ENCODE assay signal across 10 cellular contexts in the genomic region with DNA sequence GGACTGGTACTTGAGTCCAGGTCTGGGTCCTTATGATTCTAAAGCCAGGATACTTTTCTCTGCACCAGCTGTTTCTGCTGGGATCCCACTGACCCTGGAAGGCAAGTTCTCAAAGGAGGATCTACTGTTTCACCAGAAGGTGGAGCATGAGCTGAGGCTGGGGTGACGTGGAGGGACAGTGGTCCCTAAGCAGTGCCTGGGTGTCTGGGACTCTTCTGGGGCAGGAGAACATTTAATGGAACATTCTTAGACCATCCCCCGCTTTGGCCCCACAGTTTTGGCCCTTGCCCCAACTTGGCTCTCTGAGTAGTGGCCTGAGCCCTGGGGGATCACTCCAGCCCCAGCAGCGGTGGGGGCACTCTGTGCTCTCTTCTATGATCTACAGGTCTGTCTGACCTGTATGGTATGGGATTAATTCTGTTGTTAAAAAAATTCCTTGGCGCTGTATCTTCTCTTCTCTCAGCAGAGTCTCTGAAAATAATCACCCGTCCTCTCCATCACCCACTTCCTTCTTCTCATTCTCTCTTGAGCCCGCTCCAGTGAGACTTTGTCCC.
A peak's percentile ranks its signal among the peaks of the same experiment; 100 is the strongest.
DNase-seq lines count a peak whose midpoint lies in the region; ATAC-seq, FAIRE-seq and TF ChIP-seq lines count a peak whose summit lies in the region.
"Had no signal": no experiment of that assay in that cellular context is flagged by ENCODE, and none has a peak within 500 bp of the region (broad histone marks: within the 10 kb centered on the region; RNA-seq: fewer than 3 reads in every experiment).

No MANE protein-coding gene starts in this region.

- BruUV-seq in A673 (replicated peaks; lab: Mats Ljungman, UMichigan) (no TSS peak), endothelial cell of umbilical vein (replicated peaks; lab: Mats Ljungman, UMichigan) (no TSS peak)

- H3K27me3 ChIP-seq in A673 (replicated peaks; ENCODE audit: insufficient read depth, low read depth, low read length, poor library complexity) (peaks cover 12% of the 10 kb centered on the region), endothelial cell of umbilical vein (ENCODE audit: control insufficient read depth in 2 of 2, insufficient read depth in 2 of 2, low read length in 2 of 2) (peaks cover 0 to 4% of the 10 kb centered on the region in 2 experiments)

- no peak overlapping the region for H3K27ac ChIP-seq in A673 (ENCODE audit: low read depth, low read length, poor library complexity, severe bottlenecking)
- no peak overlapping the region for H3K27ac ChIP-seq in endothelial cell of umbilical vein (ENCODE audit: insufficient read depth, low read depth, low read length)

- POLR2A ChIA-PET in A673 (lab: Charles Lee; ENCODE audit: low non-redundant PET) (no interaction called here), endothelial cell of umbilical vein (lab: Charles Lee) (no interaction called here)

- TF ChIP-seq POLR2A in endothelial cell of umbilical vein (IDR thresholded peaks at IDR 0.05; ENCODE audit: low read depth, low read length): no peak

- FAIRE-seq in endothelial cell of umbilical vein (lab: Jason Lieb, UNC): peak; percentile 47

- CTCF ChIA-PET in A673 (lab: Charles Lee): interaction anchor here (0.6 to 0.7 kb wide), 2 partner anchors 91 to 132 kb away, joined by 4 read pairs; no protein-coding TSS in a partner anchor
- CTCF ChIA-PET in endothelial cell of umbilical vein (lab: Charles Lee): interaction anchor here (0.8 to 2.6 kb wide), 5 partner anchors 9 to 33 kb away, joined by 3 to 22 read pairs (median 4); no protein-coding TSS in a partner anchor

- dilution Hi-C loops in endothelial cell of umbilical vein (cut with MboI; ENCODE audit: extremely low pct_ligation_motif_present, low sequenced_read_pairs): no loop called here

- TF ChIP-seq CTCF in A673 (conservative IDR thresholded peaks at IDR 0.05; ENCODE audit: low read depth, low read length) (peak; percentile 49), GM12864 (IDR thresholded peaks at IDR 0.05; ENCODE audit: low read depth, low read length, missing control alignments) (peak; percentile 41), endothelial cell of umbilical vein (IDR thresholded peaks at IDR 0.05; ENCODE audit: extremely low read depth in 1 of 2, insufficient read depth in 1 of 2, low read depth in 1 of 2, low read length in 2 of 2) (peak in 1 of 2 donors; percentile 28)

- H3K4me2 ChIP-seq in endothelial cell of umbilical vein (ENCODE audit: insufficient read depth, low read length): no peak overlapping the region

- H2AFZ ChIP-seq in endothelial cell of umbilical vein (ENCODE audit: low read depth, low read length): no peak overlapping the region

- no peaks in the 10 kb centered on the region for H4K20me1 ChIP-seq in endothelial cell of umbilical vein (replicated peaks; ENCODE audit: control insufficient read depth, extremely low read depth, insufficient read depth, low read length)

- H3K9me3 ChIP-seq in A673 (ENCODE audit: low read depth, low read length, poor library complexity, severe bottlenecking) (no peaks in the 10 kb centered on the region), endothelial cell of umbilical vein (replicated peaks; ENCODE audit: control insufficient read depth, insufficient read depth, low read length) (no peaks in the 10 kb centered on the region)

- no peaks in the 10 kb centered on the region for H3K9me1 ChIP-seq in endothelial cell of umbilical vein (replicated peaks; ENCODE audit: control insufficient read depth, extremely low read depth, insufficient read depth, low read length)

- H3K4me3 ChIP-seq in A673 (ENCODE audit: low read depth, low read length, poor library complexity, severe bottlenecking) (no peak overlapping the region), GM12864 (ENCODE audit: low read depth, low read length) (no peak overlapping the region), endothelial cell of umbilical vein (replicated peaks in 1 of 3; ENCODE audit: insufficient read depth in 1 of 3, low read depth in 1 of 3, low read length in 3 of 3) (no peak overlapping the region)

- H3K36me3 ChIP-seq in A673 (ENCODE audit: insufficient read depth, low read length, poor library complexity, severe bottlenecking): no peaks in the 10 kb centered on the region
- no peaks in the 10 kb centered on the region for H3K36me3 ChIP-seq in endothelial cell of umbilical vein (ENCODE audit: control insufficient read depth in 2 of 2, extremely low read depth in 1 of 2, insufficient read depth in 2 of 2, low read length in 2 of 2)

- H3K4me1 ChIP-seq in A673 (ENCODE audit: insufficient read depth, low read length, poor library complexity, severe bottlenecking) (no peaks in the 10 kb centered on the region), endothelial cell of umbilical vein (ENCODE audit: control insufficient read depth, extremely low read depth, insufficient read depth, low read length) (no peaks in the 10 kb centered on the region)

- intact Hi-C loops in A673 (cut with micrococcal nuclease; ENCODE audit: unreplicated experiment): no loop called here
- intact Hi-C loops in endothelial cell of umbilical vein (cut with micrococcal nuclease): no loop called here
- intact Hi-C loops in left colon (cut with DNase I, micrococcal nuclease): no loop called here

- no peaks in the 10 kb centered on the region for H3K79me2 ChIP-seq in endothelial cell of umbilical vein (ENCODE audit: control insufficient read depth, insufficient read depth, low read length)

- no peak overlapping the region for H3K9ac ChIP-seq in endothelial cell of umbilical vein (replicated peaks; ENCODE audit: extremely low read depth, insufficient read depth, low read length)

- DNase-seq in A673 (ENCODE audit: low spot score): peak; percentile 42
- DNase-seq in GM12864 (ENCODE audit: low read depth): no peak
- peak; percentile 76 for DNase-seq in NCI-H82 (lab: John Stamatoyannopoulos, UW)
- DNase-seq in endothelial cell of umbilical vein (ENCODE audit: low read depth, low spot score): no peak
- DNase-seq in kidney tubule cell (ENCODE audit: low spot score): no peak
- no peak for DNase-seq in left colon
- DNase-seq in MV-4-11 (lab: John Stamatoyannopoulos, UW): no peak
- DNase-seq: activated effector memory CD4-positive, alpha-beta T cell treated with Interleukin-2 at 50 U/mL for 16 hours; effector CD4-positive, alpha-beta T cell had no signal

- ATAC-seq in esophagus mucosa (no peak), left colon (no peak)

TF ChIP-seq in endothelial cell of umbilical vein, 7 proteins besides CTCF, POLR2A, EP300 and RAD21:
- TF ChIP-seq MYC (IDR thresholded peaks at IDR 0.05; ENCODE audit: low read depth, low read length) (no peak), POLR2AphosphoS5 (IDR thresholded peaks at IDR 0.05; ENCODE audit: insufficient read depth, low read depth, low read length) (no peak), EZH2 (IDR thresholded peaks at IDR 0.05; ENCODE audit: borderline replicate concordance, low read depth, low read length, severe bottlenecking) (no peak), JUN (IDR thresholded peaks at IDR 0.05; ENCODE audit: borderline replicate concordance, insufficient read depth, insufficient read length, low read depth) (no peak), GATA2 (IDR thresholded peaks at IDR 0.05; ENCODE audit: insufficient read depth, insufficient read length, low read depth, low read length) (no peak), FOS (IDR thresholded peaks at IDR 0.05; ENCODE audit: borderline replicate concordance, insufficient read depth, low read length) (no peak)
- TF ChIP-seq, protein P1, sequence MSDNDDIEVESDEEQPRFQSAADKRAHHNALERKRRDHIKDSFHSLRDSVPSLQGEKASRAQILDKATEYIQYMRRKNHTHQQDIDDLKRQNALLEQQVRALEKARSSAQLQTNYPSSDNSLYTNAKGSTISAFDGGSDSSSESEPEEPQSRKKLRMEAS (IDR thresholded peaks at IDR 0.05; ENCODE audit: insufficient read depth, insufficient read length): no peak

Comparison
In these comparisons a context has a peak if more than half of its experiments do, and no peak if none do; other contexts are left out.
1. DNase-seq: peak in A673 (single experiment) and NCI-H82 (single experiment); none in GM12864 (single experiment), endothelial cell of umbilical vein (single experiment), kidney tubule cell (single experiment), left colon (0 of 2) and MV-4-11 (single experiment).